Comparison of ENCODE assay signal across 8 cellular contexts in the genomic region with DNA sequence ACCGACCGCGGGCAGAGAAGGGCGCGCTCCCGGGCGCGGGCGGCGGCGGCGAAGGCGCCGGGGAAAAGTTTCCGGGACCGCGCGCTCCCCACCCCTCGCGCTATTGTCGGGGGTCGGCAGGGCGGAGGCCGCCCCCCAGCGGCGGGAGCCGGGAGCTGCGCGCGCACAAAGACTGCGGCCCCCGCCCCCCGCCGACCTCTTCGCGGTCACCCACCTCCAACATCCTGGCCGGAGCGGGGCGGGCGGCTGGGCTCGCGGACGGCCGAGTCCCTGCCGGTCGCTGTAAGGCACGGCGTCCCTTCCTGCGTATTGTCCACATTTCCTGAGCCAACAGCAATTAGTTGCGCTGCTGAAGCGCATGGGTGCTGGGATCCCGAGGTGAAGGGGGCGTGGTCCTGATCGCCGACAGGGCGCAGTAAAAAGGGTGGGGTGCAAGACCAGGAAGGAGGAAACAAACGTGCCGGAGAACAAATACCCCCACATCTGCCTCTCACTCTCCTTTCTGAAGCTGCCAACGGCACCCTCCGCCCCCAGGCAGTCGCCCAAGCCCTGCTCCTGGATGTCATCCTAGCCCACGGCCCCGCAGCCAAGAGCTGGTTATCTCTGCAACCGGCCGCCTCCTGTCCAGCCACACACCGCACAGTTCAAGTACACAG. TPM values are rescaled to one million over a fixed set of nuclear protein-coding genes. Genes with fewer than 3 reads are reported as not detected.
DNase-seq lines count a peak whose midpoint lies in the region; ATAC-seq lines count a peak whose summit lies in the region.

A gene with protein sequence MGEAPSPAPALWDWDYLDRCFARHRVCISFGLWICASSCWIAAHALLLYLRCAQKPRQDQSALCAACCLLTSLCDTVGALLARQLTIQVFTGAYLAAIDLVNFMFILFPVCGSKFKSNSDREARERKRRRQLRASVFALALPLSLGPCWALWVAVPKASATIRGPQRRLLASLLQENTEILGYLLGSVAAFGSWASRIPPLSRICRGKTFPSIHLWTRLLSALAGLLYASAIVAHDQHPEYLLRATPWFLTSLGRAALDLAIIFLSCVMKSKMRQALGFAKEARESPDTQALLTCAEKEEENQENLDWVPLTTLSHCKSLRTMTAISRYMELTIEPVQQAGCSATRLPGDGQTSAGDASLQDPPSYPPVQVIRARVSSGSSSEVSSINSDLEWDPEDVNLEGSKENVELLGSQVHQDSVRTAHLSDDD (minus strand): TSS at position 71 of the 656 bp plus-strand sequence. CDS start 204 bp downstream, outside the sequence.

- peak within 1 kb of the TSS; percentile 79 for H3K27ac Mint-ChIP-seq in activated T-cell treated with anti-CD3 and anti-CD28 coated beads, Interleukin-2, amount 50 U/mL, for 24 hours
- peak within 1 kb of the TSS in 9 of 10 donors; percentile 46 to 92 (median 87) for H3K27ac Mint-ChIP-seq in naive thymus-derived CD8-positive, alpha-beta T cell
- H3K27ac Mint-ChIP-seq in stimulated activated naive CD8-positive, alpha-beta T cell treated with anti-CD3 and anti-CD28 coated beads, Interleukin-15, Interleukin-2, amounts not matched to agents 100 ng/mL and 50 ng/mL, for 24 hours: peak within 1 kb of the TSS; percentile 61

- H3K9ac ChIP-seq in HUES64 (ENCODE audit: low read depth, low read length): peak within 1 kb of the TSS; percentile 84

- POLR2A ChIA-PET in naive thymus-derived CD8-positive, alpha-beta T cell (lab: Charles Lee): interaction anchor here (0.6 to 0.9 kb wide), 3 partner anchors 9 to 56 kb away, joined by 3 to 4 read pairs (median 3); no protein-coding TSS in a partner anchor

- H3K4me1 Mint-ChIP-seq in activated T-cell treated with anti-CD3 and anti-CD28 coated beads, Interleukin-2, amount 50 U/mL, for 24 hours (ENCODE audit: low read depth): peaks cover 13% of the 10 kb centered on the region
- peaks cover 0 to 18% (median 5%) of the 10 kb centered on the region in 4 donors for H3K4me1 Mint-ChIP-seq in naive thymus-derived CD8-positive, alpha-beta T cell
- H3K4me1 Mint-ChIP-seq in stimulated activated naive CD8-positive, alpha-beta T cell treated with anti-CD3 and anti-CD28 coated beads, Interleukin-15, Interleukin-2, amounts not matched to agents 100 ng/mL and 50 ng/mL, for 24 hours (ENCODE audit: low read depth): peaks cover 9% of the 10 kb centered on the region

- DNase-seq in DMS153 (lab: John Stamatoyannopoulos, UW) (peak; percentile 83), OCI-M1 (lab: John Stamatoyannopoulos, UW) (peak; percentile 83), fibroblast of gingiva (ENCODE audit: low read depth) (peak; percentile 82)
- DNase-seq in activated T-cell treated with anti-CD3 and anti-CD28 coated beads, Interleukin-2, amount 50 U/mL, for 24 hours: peak; percentile 78
- peak; percentile 49 to 80 (median 66) for DNase-seq in naive thymus-derived CD8-positive, alpha-beta T cell

- WGBS in HUES64: 1% methylated on average over 65 of the region's 66 CpGs

- H3K4me1 ChIP-seq in HUES64 (ENCODE audit: insufficient read depth, low read length): no peaks in the 10 kb centered on the region

- peaks cover 12% of the 10 kb centered on the region for H3K9me3 ChIP-seq in HUES64 (ENCODE audit: insufficient read depth, low read depth, low read length)

- peaks cover 16% of the 10 kb centered on the region for H3K36me3 ChIP-seq in HUES64 (ENCODE audit: insufficient read depth, low read length)

- H3K27me3 ChIP-seq in HUES64 (ENCODE audit: insufficient read depth, low read length): no peaks in the 10 kb centered on the region

- peak within 1 kb of the TSS; percentile 19; the same call in 1 of the 2 replicates for H3K27ac ChIP-seq in HUES64 (ENCODE audit: low read depth, low read length)

- no peaks in the 10 kb centered on the region for H3K27me3 Mint-ChIP-seq in activated T-cell treated with anti-CD3 and anti-CD28 coated beads, Interleukin-2, amount 50 U/mL, for 24 hours
- H3K27me3 Mint-ChIP-seq in naive thymus-derived CD8-positive, alpha-beta T cell: no peaks in the 10 kb centered on the region
- no peaks in the 10 kb centered on the region for H3K27me3 Mint-ChIP-seq in stimulated activated naive CD8-positive, alpha-beta T cell treated with anti-CD3 and anti-CD28 coated beads, Interleukin-15, Interleukin-2, amounts not matched to agents 100 ng/mL and 50 ng/mL, for 24 hours

- peak within 1 kb of the TSS; percentile 73 for H3K4me3 ChIP-seq in HUES64 (ENCODE audit: low read length)

- no peaks in the 10 kb centered on the region for H3K9me3 Mint-ChIP-seq in activated T-cell treated with anti-CD3 and anti-CD28 coated beads, Interleukin-2, amount 50 U/mL, for 24 hours
- H3K9me3 Mint-ChIP-seq in naive thymus-derived CD8-positive, alpha-beta T cell: no peaks in the 10 kb centered on the region
- H3K9me3 Mint-ChIP-seq in stimulated activated naive CD8-positive, alpha-beta T cell treated with anti-CD3 and anti-CD28 coated beads, Interleukin-15, Interleukin-2, amounts not matched to agents 100 ng/mL and 50 ng/mL, for 24 hours: no peaks in the 10 kb centered on the region

- H3K36me3 Mint-ChIP-seq in activated T-cell treated with anti-CD3 and anti-CD28 coated beads, Interleukin-2, amount 50 U/mL, for 24 hours (ENCODE audit: low read depth): no peaks in the 10 kb centered on the region
- no peaks in the 10 kb centered on the region for H3K36me3 Mint-ChIP-seq in naive thymus-derived CD8-positive, alpha-beta T cell
- H3K36me3 Mint-ChIP-seq in stimulated activated naive CD8-positive, alpha-beta T cell treated with anti-CD3 and anti-CD28 coated beads, Interleukin-15, Interleukin-2, amounts not matched to agents 100 ng/mL and 50 ng/mL, for 24 hours (ENCODE audit: low read depth): no peaks in the 10 kb centered on the region

- H3K4me3 Mint-ChIP-seq in activated T-cell treated with anti-CD3 and anti-CD28 coated beads, Interleukin-2, amount 50 U/mL, for 24 hours: peak within 1 kb of the TSS; percentile 82
- peak within 1 kb of the TSS; percentile 83 to 93 (median 86) for H3K4me3 Mint-ChIP-seq in naive thymus-derived CD8-positive, alpha-beta T cell
- H3K4me3 Mint-ChIP-seq in stimulated activated naive CD8-positive, alpha-beta T cell treated with anti-CD3 and anti-CD28 coated beads, Interleukin-15, Interleukin-2, amounts not matched to agents 100 ng/mL and 50 ng/mL, for 24 hours: peak within 1 kb of the TSS; percentile 83

- peak; percentile 70 for ATAC-seq in GM21526 (IDR thresholded peaks at IDR 0.05; ENCODE audit: low FRiP score, unreplicated experiment)
- ATAC-seq in naive thymus-derived CD8-positive, alpha-beta T cell: peak; percentile 79 to 81

RNA-seq across cellular contexts. Expression of the gene that starts here (rescaled TPM):
- polyA plus RNA-seq in HUES64 (2013, experiment 1 of 2): 10.2 TPM
- 11.7 TPM for polyA plus RNA-seq in HUES64 (2013, experiment 2 of 2)
- 1 to 10 TPM; 3.4 to 4.6 TPM for total RNA-seq in naive thymus-derived CD8-positive, alpha-beta T cell
- 1 to 10 TPM in 2 of 3 donors, under 1 TPM in 1; 0.14 to 2.0 (median 1.6) TPM for polyA plus RNA-seq in naive thymus-derived CD8-positive, alpha-beta T cell

Comparison
In these comparisons a context has a peak if more than half of its experiments do, and no peak if none do; other contexts are left out.
1. Peak in every context shown above with its lines: DNase-seq, ATAC-seq, H3K4me3 ChIP-seq and H3K27ac ChIP-seq.